8 cellular contexts compared by ENCODE assay signal in genomic region chr12:100199023-100199346, GRCh38. TPM values are rescaled to one million over a fixed set of nuclear protein-coding genes. Genes with fewer than 3 reads are reported as not detected.
DNase-seq lines count a peak whose midpoint lies in the region; ATAC-seq and TF ChIP-seq lines count a peak whose summit lies in the region.

No MANE protein-coding gene starts in this region.

- H3K9me3 ChIP-seq in CD4-positive, alpha-beta T cell (ENCODE audit: control insufficient read depth, low read length) = no peaks in the 10 kb centered on the region
- no peaks in the 10 kb centered on the region for H3K9me3 ChIP-seq in breast epithelium

- peaks cover 38% of the 10 kb centered on the region for H3K4me1 Mint-ChIP-seq in CD4-positive, alpha-beta T cell (ENCODE audit: low read depth)
- peaks cover 13 to 44% (median 35%) of the 10 kb centered on the region in 4 donors for H3K4me1 Mint-ChIP-seq in naive thymus-derived CD8-positive, alpha-beta T cell

- no peak for ATAC-seq in CD4-positive, alpha-beta T cell (ENCODE audit: poor library complexity)
- ATAC-seq in HG03521 (IDR thresholded peaks at IDR 0.05; ENCODE audit: unreplicated experiment) = peak; percentile 1
- ATAC-seq in naive thymus-derived CD8-positive, alpha-beta T cell = no peak
- ATAC-seq in GM21737 (IDR thresholded peaks at IDR 0.05; ENCODE audit: unreplicated experiment) = no peak
- ATAC-seq in GM19328 (IDR thresholded peaks at IDR 0.05; ENCODE audit: unreplicated experiment) = no peak

- intact Hi-C loops in CD4-positive, alpha-beta T cell (cut with DNase I, micrococcal nuclease) = loop anchor here in 1 of 2 experiments (2.0 to 10.0 kb wide), 4 partner anchors 37 to 1866 kb away; partner anchors contain the start of genes BLTP3B and WASHC3
- intact Hi-C loops in breast epithelium (cut with DNase I; ENCODE audit: low total_unique reads) = no loop called here

- peak overlapping the region; percentile 67 to 89 (median 75) for H3K4me3 ChIP-seq in breast epithelium

- H3K36me3 ChIP-seq in breast epithelium = no peaks in the 10 kb centered on the region

- CTCF ChIA-PET in CD4-positive, alpha-beta T cell (lab: Charles Lee) = no interaction called here

- H3K4me1 ChIP-seq in breast epithelium = no peaks in the 10 kb centered on the region

- no peaks in the 10 kb centered on the region for H3K27me3 Mint-ChIP-seq in CD4-positive, alpha-beta T cell
- H3K27me3 Mint-ChIP-seq in naive thymus-derived CD8-positive, alpha-beta T cell = no peaks in the 10 kb centered on the region

- DNase-seq in CD4-positive, alpha-beta T cell = no peak
- DNase-seq in breast epithelium (ENCODE audit: low spot score in 2 of 2) (no peak), SIG-M5 treated with dmso at 0.1 percent for 504 hours (lab: John Stamatoyannopoulos, UW; ENCODE audit: unreplicated experiment) (no peak), NOMO-1 treated with dmso at 0.1 percent for 144 hours (lab: John Stamatoyannopoulos, UW; ENCODE audit: unreplicated experiment) (no peak)
- DNase-seq in naive thymus-derived CD8-positive, alpha-beta T cell = peak in 1 of 10 donors; percentile 5

- peaks cover 59% of the 10 kb centered on the region for H3K36me3 Mint-ChIP-seq in CD4-positive, alpha-beta T cell (ENCODE audit: low read depth)
- peaks cover 9 to 23% (median 12%) of the 10 kb centered on the region in 3 donors for H3K36me3 Mint-ChIP-seq in naive thymus-derived CD8-positive, alpha-beta T cell

- no peak for TF ChIP-seq POLR2A in breast epithelium (IDR thresholded peaks at IDR 0.05)

- POLR2A ChIA-PET in CD4-positive, alpha-beta T cell (lab: Charles Lee) = interaction anchor here (2.5 kb wide), 1 partner anchor 34 kb away, joined by 16 read pairs; no protein-coding TSS in a partner anchor
- POLR2A ChIA-PET in naive thymus-derived CD8-positive, alpha-beta T cell (lab: Charles Lee) = interaction anchor here (1.0 to 3.4 kb wide), 2 partner anchors 27 to 69 kb away, joined by 3 to 50 read pairs; partner anchors contain the start of genes DEPDC4 and SCYL2

- H3K9me3 Mint-ChIP-seq in CD4-positive, alpha-beta T cell = no peaks in the 10 kb centered on the region
- H3K9me3 Mint-ChIP-seq in naive thymus-derived CD8-positive, alpha-beta T cell = no peaks in the 10 kb centered on the region

- H3K27ac Mint-ChIP-seq in CD4-positive, alpha-beta T cell = peak overlapping the region; percentile 99
- H3K27ac Mint-ChIP-seq in naive thymus-derived CD8-positive, alpha-beta T cell = peak overlapping the region; percentile 73 to 99 (median 94)

- peak overlapping the region; percentile 98 for H3K4me3 Mint-ChIP-seq in CD4-positive, alpha-beta T cell
- peak overlapping the region; percentile 91 to 100 (median 98) for H3K4me3 Mint-ChIP-seq in naive thymus-derived CD8-positive, alpha-beta T cell

- no peaks in the 10 kb centered on the region for H3K27me3 ChIP-seq in CD4-positive, alpha-beta T cell (ENCODE audit: control insufficient read depth, insufficient read depth, low read length)
- no peaks in the 10 kb centered on the region for H3K27me3 ChIP-seq in breast epithelium

- TF ChIP-seq CTCF in CD4-positive, alpha-beta T cell (IDR thresholded peaks at IDR 0.05) = no peak
- TF ChIP-seq CTCF in breast epithelium (IDR thresholded peaks at IDR 0.05) = no peak

- H3K27ac ChIP-seq in CD4-positive, alpha-beta T cell (ENCODE audit: low read depth, low read length) = no peak overlapping the region
- H3K27ac ChIP-seq in breast epithelium = peak overlapping the region; percentile 86 to 88

RNA-seq across cellular contexts. Expression of gene ACTR6, which starts 1.6 kb away (rescaled TPM):
- 10 to 100 TPM; 21.3 to 21.8 TPM for total RNA-seq in CD4-positive, alpha-beta T cell
- total RNA-seq in breast epithelium = 10 to 100 TPM; 11.2 to 33.5 (median 21.0) TPM
- total RNA-seq in naive thymus-derived CD8-positive, alpha-beta T cell = 10 to 100 TPM; 42.8 to 47.3 TPM
- polyA plus RNA-seq in naive thymus-derived CD8-positive, alpha-beta T cell = 10 to 100 TPM; 37.4 to 46.7 (median 38.5) TPM

RNA-seq across cellular contexts. Expression of gene BLTP3B, which starts 56.3 kb away (rescaled TPM):
- 10 to 100 TPM; 23.0 to 23.4 TPM for total RNA-seq in CD4-positive, alpha-beta T cell
- 10 to 100 TPM; 29.2 to 42.4 (median 40.8) TPM for total RNA-seq in breast epithelium
- 10 to 100 TPM; 18.5 to 22.4 TPM for total RNA-seq in naive thymus-derived CD8-positive, alpha-beta T cell
- 10 to 100 TPM in 2 of 3 donors, 1 to 10 TPM in 1; 9.7 to 14.8 (median 12.1) TPM for polyA plus RNA-seq in naive thymus-derived CD8-positive, alpha-beta T cell
